ENCODE assay signal across 16 cellular contexts in genomic region chr1:92792340-92792782, GRCh38. TPM values are rescaled to one million over a fixed set of nuclear protein-coding genes. Genes with fewer than 3 reads are reported as not detected.
A peak's percentile ranks its signal among the peaks of the same experiment; 100 is the strongest.
DNase-seq lines count a peak whose midpoint lies in the region; ATAC-seq and TF ChIP-seq lines count a peak whose summit lies in the region.
"Had no signal": no experiment of that assay in that cellular context is flagged by ENCODE, and none has a peak within 500 bp of the region (broad histone marks: within the 10 kb centered on the region; RNA-seq: fewer than 3 reads in every experiment).

No MANE protein-coding gene starts in this region.

- no peak overlapping the region for H3K4ac ChIP-seq in mesendoderm (ENCODE audit: low read depth, low read length)

- intact Hi-C loops in dorsolateral prefrontal cortex (cut with DNase I) = no loop called here

- H3K9ac ChIP-seq in mesendoderm (ENCODE audit: low read length) = no peak overlapping the region

- no peaks in the 10 kb centered on the region for H3K27me3 ChIP-seq in dorsolateral prefrontal cortex
- H3K27me3 ChIP-seq in mesendoderm (ENCODE audit: insufficient read depth, low read length, poor library complexity) = no peaks in the 10 kb centered on the region

- H3K4me2 ChIP-seq in mesendoderm (ENCODE audit: low read length) = no peak overlapping the region

- no peak overlapping the region for H3K27ac Mint-ChIP-seq in T-cell
- H3K27ac Mint-ChIP-seq: activated T-helper 2 cell treated with anti-CD3 and anti-CD28 coated beads, Interferon-gamma antibody, Interleukin-2, Interleukin-4, amounts not matched to agents 10 μg/mL and 5 μg/mL and 100 μg/mL, durations not matched to agents 14 hours and 24 hours and 36 hours; stimulated activated memory B cell treated with anti-CD40 and anti-IgM and Interleukin-4, amounts not matched to agents 10 μg/mL and 1 μg/mL and 100 μg/mL, for 72 hours; T-helper 17 cell had no signal

- H3K79me1 ChIP-seq in mesendoderm (ENCODE audit: low read length) = no peaks in the 10 kb centered on the region

- no CpG with 5 or more reads among the region's 3 CpGs for WGBS in mesendoderm (ENCODE audit: extremely low coverage, insufficient coverage, low lambda C conversion rate)

- no peak overlapping the region for H3K18ac ChIP-seq in mesendoderm (ENCODE audit: low read length)

- H2BK15ac ChIP-seq in mesendoderm (replicated peaks; ENCODE audit: low read depth) = no peak overlapping the region

- no peak for ATAC-seq in GM19467 (IDR thresholded peaks at IDR 0.05; ENCODE audit: unreplicated experiment)
- ATAC-seq in T-cell (replicated peaks in 1 of 4) = no peak
- ATAC-seq: stimulated activated memory B cell treated with anti-CD40 and anti-IgM and Interleukin-4, amounts not matched to agents 10 μg/mL and 1 μg/mL and 100 μg/mL, for 72 hours; T-helper 17 cell had no signal

- peak overlapping the region in 7 of 59 donors; percentile 6 to 45 (median 15) for H3K27ac ChIP-seq in dorsolateral prefrontal cortex
- H3K27ac ChIP-seq in mesendoderm (ENCODE audit: low read depth, low read length) = no peak overlapping the region

- H2AK5ac ChIP-seq in mesendoderm (ENCODE audit: low read length) = no peak overlapping the region

- no peak overlapping the region for H3K56ac ChIP-seq in mesendoderm (ENCODE audit: low read length)

- no peaks in the 10 kb centered on the region for H3K79me2 ChIP-seq in mesendoderm (ENCODE audit: control insufficient read depth, insufficient read depth, low read length)

- CTCF ChIA-PET in T-cell (lab: Charles Lee) = no interaction called here

- H3K4me1 ChIP-seq in mesendoderm (ENCODE audit: control insufficient read depth, low read depth, low read length) = peaks cover 2% of the 10 kb centered on the region

- DNase-seq in NCI-H1417 (lab: John Stamatoyannopoulos, UW) (peak in 2 of 3 experiments; percentile 28 to 72), NCI-H1417 treated with DMSO at 0.1 percent for 48 hours (lab: John Stamatoyannopoulos, UW) (no peak), NCI-H1930 (lab: John Stamatoyannopoulos, UW) (peak; percentile 10 to 24), dorsolateral prefrontal cortex (no peak), mesendoderm (peak; percentile 89), T-cell (no peak), 8988T (no peak)
- DNase-seq: activated CD4-positive, alpha-beta T cell treated with anti-CD3 and anti-CD28 coated beads, Interleukin-2, amount 50 U/mL, for 1 hour; GOT3; NCI-H1092 treated with DMSO at 0.1 percent for 48 hours; posterior cingulate gyrus; stimulated activated CD4-positive, alpha-beta T cell treated with anti-CD3 and anti-CD28 coated beads, Interleukin-2, amount 100 ng/mL, for 48 hours; T-helper 17 cell had no signal

- peaks cover 16 to 32% of the 10 kb centered on the region in 2 donors for H3K27me3 Mint-ChIP-seq in T-cell
- H3K27me3 Mint-ChIP-seq: stimulated activated memory B cell treated with anti-CD40 and anti-IgM and Interleukin-4, amounts not matched to agents 10 μg/mL and 1 μg/mL and 100 μg/mL, for 72 hours had no signal

- H3K23ac ChIP-seq in mesendoderm (ENCODE audit: low read length) = no peak overlapping the region

- TF ChIP-seq CTCF in dorsolateral prefrontal cortex (IDR thresholded peaks at IDR 0.05 in 54 of 56, conservative IDR thresholded peaks at IDR 0.05 in 2 of 56; ENCODE audit: low read depth in 1 of 56, partially characterized antibody in 56 of 56) = no peak

- H3K4me3 ChIP-seq in dorsolateral prefrontal cortex (peak overlapping the region in 30 of 59 donors; percentile 1 to 46 (median 24)), mesendoderm (ENCODE audit: low read length) (no peak overlapping the region)

- no peak overlapping the region for H4K5ac ChIP-seq in mesendoderm (ENCODE audit: low read length)

- H3K36me3 ChIP-seq in mesendoderm (ENCODE audit: control insufficient read depth, insufficient read depth, low read length) = no peaks in the 10 kb centered on the region

- no peak overlapping the region for H4K8ac ChIP-seq in mesendoderm (ENCODE audit: low read depth, low read length)

- no peak overlapping the region for H2BK120ac ChIP-seq in mesendoderm (ENCODE audit: low read depth, low read length)

- H2BK5ac ChIP-seq in mesendoderm (ENCODE audit: low read length) = no peak overlapping the region

- no peaks in the 10 kb centered on the region for H3K36me3 Mint-ChIP-seq in T-cell
- H3K36me3 Mint-ChIP-seq: stimulated activated memory B cell treated with anti-CD40 and anti-IgM and Interleukin-4, amounts not matched to agents 10 μg/mL and 1 μg/mL and 100 μg/mL, for 72 hours had no signal

- H3K9me3 Mint-ChIP-seq in T-cell = no peaks in the 10 kb centered on the region
- H3K9me3 Mint-ChIP-seq: activated T-helper 2 cell treated with anti-CD3 and anti-CD28 coated beads, Interferon-gamma antibody, Interleukin-2, Interleukin-4, amounts not matched to agents 10 μg/mL and 5 μg/mL and 100 μg/mL, durations not matched to agents 14 hours and 24 hours and 36 hours; stimulated activated memory B cell treated with anti-CD40 and anti-IgM and Interleukin-4, amounts not matched to agents 10 μg/mL and 1 μg/mL and 100 μg/mL, for 72 hours had no signal

- no peak overlapping the region for H3K4me3 Mint-ChIP-seq in T-cell
- H3K4me3 Mint-ChIP-seq: stimulated activated memory B cell treated with anti-CD40 and anti-IgM and Interleukin-4, amounts not matched to agents 10 μg/mL and 1 μg/mL and 100 μg/mL, for 72 hours; T-helper 17 cell had no signal

- H3K4me1 Mint-ChIP-seq in T-cell = no peaks in the 10 kb centered on the region
- H3K4me1 Mint-ChIP-seq: stimulated activated memory B cell treated with anti-CD40 and anti-IgM and Interleukin-4, amounts not matched to agents 10 μg/mL and 1 μg/mL and 100 μg/mL, for 72 hours; T-helper 17 cell had no signal

- POLR2A ChIA-PET in T-cell (lab: Charles Lee) = interaction anchor here in 1 of 2 donors (0.5 kb wide), 1 partner anchor 1614 kb away, joined by 5 read pairs; no protein-coding TSS in a partner anchor

RNA-seq across cellular contexts. Expression of gene EVI5, which starts 7.5 kb away (rescaled TPM):
- total RNA-seq in dorsolateral prefrontal cortex (10 to 100 TPM; 37.6 to 71.9 (median 55.0) TPM), T-cell (1 to 10 TPM; 1.5 to 2.4 (median 2.0) TPM)
- 4.4 TPM for polyA plus RNA-seq in mesendoderm (2013, experiment 1 of 2)
- 3.5 TPM for polyA plus RNA-seq in mesendoderm (2013, experiment 2 of 2)

RNA-seq across cellular contexts. Expression of gene RPL5, which starts 39.5 kb away (rescaled TPM):
- 100 to 1,000 TPM; 222 to 435 (median 286) TPM for total RNA-seq in dorsolateral prefrontal cortex
- 5,152 TPM for polyA plus RNA-seq in mesendoderm (2013, experiment 1 of 2)
- 5,127 TPM for polyA plus RNA-seq in mesendoderm (2013, experiment 2 of 2)
- total RNA-seq in T-cell = 1,000 to 10,000 TPM; 1,327 to 1,558 (median 1,433) TPM

Comparison
In these comparisons a context has a peak if more than half of its experiments do, and no peak if none do; other contexts are left out.
1. DNase-seq: peak in NCI-H1417 (2 of 3), NCI-H1930 (2 of 2) and mesendoderm (single experiment); none in NCI-H1417 treated with DMSO at 0.1 percent for 48 hours (single experiment), dorsolateral prefrontal cortex (0 of 10), T-cell (0 of 34) and 8988T (single experiment).
2. RNA of gene EVI5, which starts 7.5 kb away (total RNA-seq): 37.6 to 71.9 TPM in dorsolateral prefrontal cortex; 1.5 to 2.4 TPM in T-cell; every median in the first group is over 10 times any median in the second.